In the genomic region with DNA sequence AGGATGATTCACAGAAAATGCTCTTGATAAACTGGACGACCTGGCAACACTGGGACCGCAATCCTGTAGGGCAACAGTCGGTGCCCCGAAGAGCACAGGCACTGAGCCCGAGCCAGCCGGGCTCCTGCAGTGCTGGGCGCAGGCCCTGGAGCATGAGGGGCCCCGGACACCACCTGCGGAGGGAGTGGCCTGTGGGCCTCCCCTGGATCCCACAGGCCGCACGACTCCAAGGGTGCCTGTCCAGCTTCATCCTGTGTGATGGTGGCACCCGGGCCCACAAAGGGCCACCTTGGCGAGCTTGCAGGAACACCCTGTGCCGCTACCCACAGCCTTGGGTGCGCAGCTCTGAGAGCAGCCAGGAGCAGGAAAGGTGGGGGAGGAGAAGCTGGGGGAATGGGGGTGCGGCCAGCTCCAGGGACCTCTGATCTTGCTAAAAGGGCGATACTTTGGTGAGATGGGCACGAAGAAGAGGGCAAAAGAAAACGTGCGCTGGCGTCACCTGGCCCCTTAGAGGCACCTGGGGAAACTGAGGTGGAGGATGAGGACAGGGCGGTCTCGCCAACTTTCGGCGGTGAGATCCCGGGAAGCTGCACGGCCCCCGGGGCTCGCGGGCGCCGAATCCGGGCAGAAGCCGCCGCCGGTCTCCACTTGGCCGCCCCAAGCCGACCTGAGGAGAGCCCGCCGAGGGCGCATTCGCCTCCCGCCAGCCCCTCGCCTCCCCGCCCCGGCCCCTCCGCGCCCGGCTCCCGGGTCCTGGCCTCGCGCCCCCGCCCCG, we compare ENCODE assay signal across 1 cellular context.
TF ChIP-seq lines count a peak whose summit lies in the region.

No MANE protein-coding gene starts in this region.

TF ChIP-seq in GM23338, 12 proteins besides CTCF, POLR2A, EP300 and RAD21 (continued from another document):
- TF ChIP-seq, protein P1, sequence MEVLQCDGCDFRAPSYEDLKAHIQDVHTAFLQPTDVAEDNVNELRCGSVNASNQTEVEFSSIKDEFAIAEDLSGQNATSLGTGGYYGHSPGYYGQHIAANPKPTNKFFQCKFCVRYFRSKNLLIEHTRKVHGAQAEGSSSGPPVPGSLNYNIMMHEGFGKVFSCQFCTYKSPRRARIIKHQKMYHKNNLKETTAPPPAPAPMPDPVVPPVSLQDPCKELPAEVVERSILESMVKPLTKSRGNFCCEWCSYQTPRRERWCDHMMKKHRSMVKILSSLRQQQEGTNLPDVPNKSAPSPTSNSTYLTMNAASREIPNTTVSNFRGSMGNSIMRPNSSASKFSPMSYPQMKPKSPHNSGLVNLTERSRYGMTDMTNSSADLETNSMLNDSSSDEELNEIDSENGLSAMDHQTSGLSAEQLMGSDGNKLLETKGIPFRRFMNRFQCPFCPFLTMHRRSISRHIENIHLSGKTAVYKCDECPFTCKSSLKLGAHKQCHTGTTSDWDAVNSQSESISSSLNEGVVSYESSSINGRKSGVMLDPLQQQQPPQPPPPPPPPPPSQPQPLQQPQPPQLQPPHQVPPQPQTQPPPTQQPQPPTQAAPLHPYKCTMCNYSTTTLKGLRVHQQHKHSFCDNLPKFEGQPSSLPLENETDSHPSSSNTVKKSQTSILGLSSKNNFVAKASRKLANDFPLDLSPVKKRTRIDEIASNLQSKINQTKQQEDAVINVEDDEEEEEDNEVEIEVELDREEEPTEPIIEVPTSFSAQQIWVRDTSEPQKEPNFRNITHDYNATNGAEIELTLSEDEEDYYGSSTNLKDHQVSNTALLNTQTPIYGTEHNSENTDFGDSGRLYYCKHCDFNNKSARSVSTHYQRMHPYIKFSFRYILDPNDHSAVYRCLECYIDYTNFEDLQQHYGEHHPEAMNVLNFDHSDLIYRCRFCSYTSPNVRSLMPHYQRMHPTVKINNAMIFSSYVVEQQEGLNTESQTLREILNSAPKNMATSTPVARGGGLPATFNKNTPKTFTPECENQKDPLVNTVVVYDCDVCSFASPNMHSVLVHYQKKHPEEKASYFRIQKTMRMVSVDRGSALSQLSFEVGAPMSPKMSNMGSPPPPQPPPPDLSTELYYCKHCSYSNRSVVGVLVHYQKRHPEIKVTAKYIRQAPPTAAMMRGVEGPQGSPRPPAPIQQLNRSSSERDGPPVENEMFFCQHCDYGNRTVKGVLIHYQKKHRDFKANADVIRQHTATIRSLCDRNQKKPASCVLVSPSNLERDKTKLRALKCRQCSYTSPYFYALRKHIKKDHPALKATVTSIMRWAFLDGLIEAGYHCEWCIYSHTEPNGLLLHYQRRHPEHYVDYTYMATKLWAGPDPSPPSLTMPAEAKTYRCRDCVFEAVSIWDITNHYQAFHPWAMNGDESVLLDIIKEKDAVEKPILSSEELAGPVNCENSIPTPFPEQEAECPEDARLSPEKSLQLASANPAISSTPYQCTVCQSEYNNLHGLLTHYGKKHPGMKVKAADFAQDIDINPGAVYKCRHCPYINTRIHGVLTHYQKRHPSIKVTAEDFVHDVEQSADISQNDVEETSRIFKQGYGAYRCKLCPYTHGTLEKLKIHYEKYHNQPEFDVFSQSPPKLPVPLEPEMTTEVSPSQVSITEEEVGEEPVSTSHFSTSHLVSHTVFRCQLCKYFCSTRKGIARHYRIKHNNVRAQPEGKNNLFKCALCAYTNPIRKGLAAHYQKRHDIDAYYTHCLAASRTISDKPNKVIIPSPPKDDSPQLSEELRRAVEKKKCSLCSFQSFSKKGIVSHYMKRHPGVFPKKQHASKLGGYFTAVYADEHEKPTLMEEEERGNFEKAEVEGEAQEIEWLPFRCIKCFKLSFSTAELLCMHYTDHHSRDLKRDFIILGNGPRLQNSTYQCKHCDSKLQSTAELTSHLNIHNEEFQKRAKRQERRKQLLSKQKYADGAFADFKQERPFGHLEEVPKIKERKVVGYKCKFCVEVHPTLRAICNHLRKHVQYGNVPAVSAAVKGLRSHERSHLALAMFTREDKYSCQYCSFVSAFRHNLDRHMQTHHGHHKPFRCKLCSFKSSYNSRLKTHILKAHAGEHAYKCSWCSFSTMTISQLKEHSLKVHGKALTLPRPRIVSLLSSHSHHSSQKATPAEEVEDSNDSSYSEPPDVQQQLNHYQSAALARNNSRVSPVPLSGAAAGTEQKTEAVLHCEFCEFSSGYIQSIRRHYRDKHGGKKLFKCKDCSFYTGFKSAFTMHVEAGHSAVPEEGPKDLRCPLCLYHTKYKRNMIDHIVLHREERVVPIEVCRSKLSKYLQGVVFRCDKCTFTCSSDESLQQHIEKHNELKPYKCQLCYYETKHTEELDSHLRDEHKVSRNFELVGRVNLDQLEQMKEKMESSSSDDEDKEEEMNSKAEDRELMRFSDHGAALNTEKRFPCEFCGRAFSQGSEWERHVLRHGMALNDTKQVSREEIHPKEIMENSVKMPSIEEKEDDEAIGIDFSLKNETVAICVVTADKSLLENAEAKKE (CRISPR knock-in tag; IDR thresholded peaks at IDR 0.05), result no peak
- TF ChIP-seq, protein P2, sequence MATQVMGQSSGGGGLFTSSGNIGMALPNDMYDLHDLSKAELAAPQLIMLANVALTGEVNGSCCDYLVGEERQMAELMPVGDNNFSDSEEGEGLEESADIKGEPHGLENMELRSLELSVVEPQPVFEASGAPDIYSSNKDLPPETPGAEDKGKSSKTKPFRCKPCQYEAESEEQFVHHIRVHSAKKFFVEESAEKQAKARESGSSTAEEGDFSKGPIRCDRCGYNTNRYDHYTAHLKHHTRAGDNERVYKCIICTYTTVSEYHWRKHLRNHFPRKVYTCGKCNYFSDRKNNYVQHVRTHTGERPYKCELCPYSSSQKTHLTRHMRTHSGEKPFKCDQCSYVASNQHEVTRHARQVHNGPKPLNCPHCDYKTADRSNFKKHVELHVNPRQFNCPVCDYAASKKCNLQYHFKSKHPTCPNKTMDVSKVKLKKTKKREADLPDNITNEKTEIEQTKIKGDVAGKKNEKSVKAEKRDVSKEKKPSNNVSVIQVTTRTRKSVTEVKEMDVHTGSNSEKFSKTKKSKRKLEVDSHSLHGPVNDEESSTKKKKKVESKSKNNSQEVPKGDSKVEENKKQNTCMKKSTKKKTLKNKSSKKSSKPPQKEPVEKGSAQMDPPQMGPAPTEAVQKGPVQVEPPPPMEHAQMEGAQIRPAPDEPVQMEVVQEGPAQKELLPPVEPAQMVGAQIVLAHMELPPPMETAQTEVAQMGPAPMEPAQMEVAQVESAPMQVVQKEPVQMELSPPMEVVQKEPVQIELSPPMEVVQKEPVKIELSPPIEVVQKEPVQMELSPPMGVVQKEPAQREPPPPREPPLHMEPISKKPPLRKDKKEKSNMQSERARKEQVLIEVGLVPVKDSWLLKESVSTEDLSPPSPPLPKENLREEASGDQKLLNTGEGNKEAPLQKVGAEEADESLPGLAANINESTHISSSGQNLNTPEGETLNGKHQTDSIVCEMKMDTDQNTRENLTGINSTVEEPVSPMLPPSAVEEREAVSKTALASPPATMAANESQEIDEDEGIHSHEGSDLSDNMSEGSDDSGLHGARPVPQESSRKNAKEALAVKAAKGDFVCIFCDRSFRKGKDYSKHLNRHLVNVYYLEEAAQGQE (IDR thresholded peaks at IDR 0.05; ENCODE audit: unreplicated experiment), result no peak
- no peak for TF ChIP-seq NANOG (IDR thresholded peaks at IDR 0.05; ENCODE audit: borderline replicate concordance)
- no peak for TF ChIP-seq EZH2phosphoT487 (IDR thresholded peaks at IDR 0.05; ENCODE audit: unreplicated experiment)
- no peak for TF ChIP-seq ZNF331 (CRISPR knock-in tag; IDR thresholded peaks at IDR 0.05; ENCODE audit: low read depth)
- TF ChIP-seq, protein P3, sequence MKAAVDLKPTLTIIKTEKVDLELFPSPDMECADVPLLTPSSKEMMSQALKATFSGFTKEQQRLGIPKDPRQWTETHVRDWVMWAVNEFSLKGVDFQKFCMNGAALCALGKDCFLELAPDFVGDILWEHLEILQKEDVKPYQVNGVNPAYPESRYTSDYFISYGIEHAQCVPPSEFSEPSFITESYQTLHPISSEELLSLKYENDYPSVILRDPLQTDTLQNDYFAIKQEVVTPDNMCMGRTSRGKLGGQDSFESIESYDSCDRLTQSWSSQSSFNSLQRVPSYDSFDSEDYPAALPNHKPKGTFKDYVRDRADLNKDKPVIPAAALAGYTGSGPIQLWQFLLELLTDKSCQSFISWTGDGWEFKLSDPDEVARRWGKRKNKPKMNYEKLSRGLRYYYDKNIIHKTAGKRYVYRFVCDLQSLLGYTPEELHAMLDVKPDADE (IDR thresholded peaks at IDR 0.05), result no peak
TF ChIP-seq in GM23338: peak in this region for 0.
